ENCODE assay signal across 1 cellular context in the genomic region with DNA sequence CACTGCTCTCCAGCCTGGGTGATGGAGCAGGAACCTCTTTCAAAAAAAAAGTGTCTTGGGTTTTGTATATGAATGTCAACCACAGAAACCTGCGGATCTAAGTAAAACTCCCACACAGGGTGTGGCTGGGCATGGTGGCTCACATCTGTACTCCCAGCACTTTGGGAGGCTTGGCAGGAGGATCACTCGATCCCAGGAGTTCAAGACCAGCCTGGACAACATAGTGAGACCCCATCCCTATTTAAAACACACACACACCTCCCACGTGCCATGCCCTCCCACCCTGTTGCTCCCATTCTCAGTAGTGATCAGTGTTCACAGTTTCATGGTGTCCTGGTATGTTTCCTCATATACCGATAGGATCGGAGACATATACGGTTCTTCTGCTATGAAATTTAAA.
TF ChIP-seq lines count a peak whose summit lies in the region.

No MANE protein-coding gene starts in this region.

TF ChIP-seq in HepG2, 621 proteins besides CTCF, POLR2A, EP300 and RAD21:
- TF ChIP-seq, protein P1, sequence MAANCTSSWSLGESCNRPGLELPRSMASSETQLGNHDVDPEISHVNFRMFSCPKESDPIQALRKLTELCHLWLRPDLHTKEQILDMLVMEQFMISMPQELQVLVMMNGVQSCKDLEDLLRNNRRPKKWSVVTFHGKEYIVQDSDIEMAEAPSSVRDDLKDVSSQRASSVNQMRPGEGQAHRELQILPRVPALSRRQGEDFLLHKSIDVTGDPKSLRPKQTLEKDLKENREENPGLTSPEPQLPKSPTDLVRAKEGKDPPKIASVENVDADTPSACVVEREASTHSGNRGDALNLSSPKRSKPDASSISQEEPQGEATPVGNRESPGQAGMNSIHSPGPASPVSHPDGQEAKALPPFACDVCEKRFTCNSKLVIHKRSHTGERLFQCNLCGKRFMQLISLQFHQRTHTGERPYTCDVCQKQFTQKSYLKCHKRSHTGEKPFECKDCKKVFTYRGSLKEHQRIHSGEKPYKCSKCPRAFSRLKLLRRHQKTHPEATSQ (CRISPR knock-in tag; IDR thresholded peaks at IDR 0.05; ENCODE audit: borderline replicate concordance), result no peak
- 0 out of 2 replicates have a peak, but pooled peaks have one; percentile 12 for TF ChIP-seq ZNF121 (CRISPR knock-in tag; IDR thresholded peaks at IDR 0.05)
